ENCODE assay signal across 8 cellular contexts in genomic region chr5:42057254-42057690, GRCh38.
DNase-seq lines count a peak whose midpoint lies in the region; TF ChIP-seq lines count a peak whose summit lies in the region.

No MANE protein-coding gene starts in this region.

- no peak overlapping the region for H2AFZ ChIP-seq in Karpas-422 (ENCODE audit: low read length)

- H3K4me3 ChIP-seq in Karpas-422 (ENCODE audit: low read length) = no peak overlapping the region
- H3K4me3 ChIP-seq in adipocyte (ENCODE audit: low read length) = no peak overlapping the region

- no peak overlapping the region for H3K4me2 ChIP-seq in Karpas-422 (ENCODE audit: low read depth, low read length, poor library complexity, severe bottlenecking)

- H3K36me3 ChIP-seq in Karpas-422 (ENCODE audit: insufficient read depth, low read length) = no peaks in the 10 kb centered on the region
- H3K36me3 ChIP-seq in adipocyte (ENCODE audit: control insufficient read depth, insufficient read depth, low read length, severe bottlenecking) = no peaks in the 10 kb centered on the region

- H3K27ac ChIP-seq in Karpas-422 (ENCODE audit: low read length) = no peak overlapping the region

- H3K9ac ChIP-seq in Karpas-422 (ENCODE audit: low read length) (no peak overlapping the region), adipocyte (ENCODE audit: low read length) (no peak overlapping the region)

- H3K9me2 ChIP-seq in Karpas-422 (replicated peaks; ENCODE audit: insufficient read depth, low read length) = no peaks in the 10 kb centered on the region

- no peaks in the 10 kb centered on the region for H3K79me2 ChIP-seq in Karpas-422 (ENCODE audit: low read length)

- H3K27me3 ChIP-seq in Karpas-422 (ENCODE audit: low read length) = no peaks in the 10 kb centered on the region
- H3K27me3 ChIP-seq in adipocyte (replicated peaks; ENCODE audit: control insufficient read depth, insufficient read depth, low read length) = no peaks in the 10 kb centered on the region

- H3K9me3 ChIP-seq in Karpas-422 (ENCODE audit: low read length) = no peaks in the 10 kb centered on the region
- no peaks in the 10 kb centered on the region for H3K9me3 ChIP-seq in adipocyte (ENCODE audit: control insufficient read depth, low read length)

- peak; percentile 82 for TF ChIP-seq CTCF in GM12872 (IDR thresholded peaks at IDR 0.05; ENCODE audit: insufficient read depth, low read depth, low read length)

- DNase-seq in H4 (ENCODE audit: low spot score) (peak; percentile 27), Karpas-422 (peak; percentile 83), SKM-1 treated with dmso at 0.1 percent for 144 hours (lab: John Stamatoyannopoulos, UW; ENCODE audit: unreplicated experiment) (peak; percentile 55), adipocyte (ENCODE audit: low read depth) (peak; percentile 54), iPS DF 4.7 (ENCODE audit: extremely low read depth, low spot score) (peak; percentile 56), NCI-H2227 treated with DMSO at 0.1 percent for 48 hours (lab: John Stamatoyannopoulos, UW) (no peak)
- peak; percentile 30 to 46 for DNase-seq in stimulated activated CD4-positive, alpha-beta T cell treated with anti-CD3 and anti-CD28 coated beads, Interleukin-2, amount 100 ng/mL, for 48 hours

- H3K4me1 ChIP-seq in Karpas-422 (ENCODE audit: low read length) (no peaks in the 10 kb centered on the region), adipocyte (ENCODE audit: control insufficient read depth, insufficient read depth, low read length) (no peaks in the 10 kb centered on the region)

- no peaks in the 10 kb centered on the region for H4K20me1 ChIP-seq in Karpas-422 (ENCODE audit: insufficient read depth, low read depth, low read length)
